ENCODE assay signal across 8 cellular contexts in the genomic region with DNA sequence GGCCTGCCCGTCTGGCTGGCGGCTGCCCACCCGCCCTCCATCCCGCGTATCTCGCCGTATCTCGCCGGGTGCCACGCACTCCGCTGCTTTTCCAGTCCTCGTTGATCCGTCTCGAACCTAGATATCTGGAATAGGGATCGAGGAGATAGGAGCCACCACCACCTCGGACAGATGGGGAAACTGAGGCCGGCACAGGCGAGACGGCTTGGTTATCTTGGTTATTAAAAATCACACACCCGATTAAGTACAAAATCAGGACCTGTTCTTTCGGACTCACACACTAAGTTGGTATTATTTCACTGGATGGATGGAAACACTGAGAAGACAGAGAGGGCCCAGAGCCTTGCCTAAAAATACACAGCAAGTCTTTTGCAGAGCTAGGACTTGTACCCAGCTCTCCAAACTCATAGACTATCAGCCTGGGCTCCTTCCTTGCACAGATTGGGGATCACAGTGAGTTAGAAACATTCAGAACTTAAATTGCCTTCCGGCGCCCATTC. TPM values are rescaled to one million over a fixed set of nuclear protein-coding genes. Genes with fewer than 3 reads are reported as not detected.
DNase-seq lines count a peak whose midpoint lies in the region; ATAC-seq and TF ChIP-seq lines count a peak whose summit lies in the region.

No MANE protein-coding gene starts in this region.

- peaks cover 2% of the 10 kb centered on the region for H3K27me3 Mint-ChIP-seq in endothelial cell (ENCODE audit: unreplicated experiment)

- H3K9me3 Mint-ChIP-seq in endothelial cell (ENCODE audit: unreplicated experiment), result no peaks in the 10 kb centered on the region

- H3K9me3 ChIP-seq in NT2/D1 (ENCODE audit: insufficient read depth, low read length) (no peaks in the 10 kb centered on the region), neutrophil (no peaks in the 10 kb centered on the region)

- H3K27me3 ChIP-seq in NT2/D1 (ENCODE audit: insufficient read depth, insufficient read length) (no peaks in the 10 kb centered on the region), neutrophil (no peaks in the 10 kb centered on the region)

- peak overlapping the region; percentile 93 for H3K4me3 Mint-ChIP-seq in endothelial cell (ENCODE audit: unreplicated experiment)

- no peak for ATAC-seq in activated CD4-positive, CD25-positive, alpha-beta regulatory T cell treated with anti-CD3 and anti-CD28 coated beads, Interleukin-2, amount 50 U/mL, for 24 hours
- no peak for ATAC-seq in HG02763 (IDR thresholded peaks at IDR 0.05; ENCODE audit: unreplicated experiment)

- TF ChIP-seq CTCF in endothelial cell (IDR thresholded peaks at IDR 0.05; ENCODE audit: unreplicated experiment) (no peak), neutrophil (IDR thresholded peaks at IDR 0.05) (no peak)

- H3K9ac ChIP-seq in NT2/D1 (ENCODE audit: insufficient read length, low read depth), result peak overlapping the region; percentile 72

- H3K4me1 ChIP-seq in NT2/D1 (ENCODE audit: insufficient read depth, insufficient read length), result no peaks in the 10 kb centered on the region
- peaks cover 21 to 22% of the 10 kb centered on the region in 2 experiments for H3K4me1 ChIP-seq in neutrophil (ENCODE audit: control insufficient read depth in 1 of 2, insufficient read depth in 1 of 2, low read depth in 1 of 2, low read length in 1 of 2)

- H3K4me3 ChIP-seq in NT2/D1 (ENCODE audit: insufficient read length, low read depth) (peak overlapping the region; percentile 76), neutrophil (ENCODE audit: low read depth in 1 of 2, low read length in 1 of 2) (peak overlapping the region; percentile 85 to 95)

- H3K36me3 ChIP-seq in NT2/D1 (ENCODE audit: insufficient read depth, insufficient read length, low read length) (no peaks in the 10 kb centered on the region), neutrophil (no peaks in the 10 kb centered on the region)

- peak overlapping the region; percentile 27 for H3K27ac Mint-ChIP-seq in endothelial cell (ENCODE audit: unreplicated experiment)

- DNase-seq in DMS114 treated with DMSO at 0.1 percent for 48 hours (lab: John Stamatoyannopoulos, UW; ENCODE audit: unreplicated experiment), result peak; percentile 5
- DNase-seq in NT2/D1 (ENCODE audit: low read depth, low spot score), result no peak
- DNase-seq in endothelial cell (ENCODE audit: low spot score), result no peak
- no peak for DNase-seq in HCEC 1CT
- DNase-seq in NCI-H2029 (lab: John Stamatoyannopoulos, UW), result no peak

- peaks cover 16% of the 10 kb centered on the region for H3K4me1 Mint-ChIP-seq in endothelial cell (ENCODE audit: unreplicated experiment)

- no peaks in the 10 kb centered on the region for H3K36me3 Mint-ChIP-seq in endothelial cell (ENCODE audit: low read depth, unreplicated experiment)

- H3K27ac ChIP-seq in neutrophil, result peak overlapping the region; percentile 85

RNA-seq across cellular contexts. Expression of gene SLC26A2, which starts 0.7 kb away (rescaled TPM):
- total RNA-seq in endothelial cell (ENCODE audit: unreplicated experiment), result 22.2 TPM

RNA-seq across cellular contexts. Expression of gene PDE6A, which starts 16.6 kb away (rescaled TPM):
- not detected for total RNA-seq in endothelial cell (ENCODE audit: unreplicated experiment)

RNA-seq across cellular contexts. Expression of gene TIGD6, which starts 39.2 kb away (rescaled TPM):
- 3.5 TPM for total RNA-seq in endothelial cell (ENCODE audit: unreplicated experiment)

RNA-seq across cellular contexts. Expression of gene HMGXB3, which starts 39.3 kb away (rescaled TPM):
- 55.7 TPM for total RNA-seq in endothelial cell (ENCODE audit: unreplicated experiment)
